In the genomic region with DNA sequence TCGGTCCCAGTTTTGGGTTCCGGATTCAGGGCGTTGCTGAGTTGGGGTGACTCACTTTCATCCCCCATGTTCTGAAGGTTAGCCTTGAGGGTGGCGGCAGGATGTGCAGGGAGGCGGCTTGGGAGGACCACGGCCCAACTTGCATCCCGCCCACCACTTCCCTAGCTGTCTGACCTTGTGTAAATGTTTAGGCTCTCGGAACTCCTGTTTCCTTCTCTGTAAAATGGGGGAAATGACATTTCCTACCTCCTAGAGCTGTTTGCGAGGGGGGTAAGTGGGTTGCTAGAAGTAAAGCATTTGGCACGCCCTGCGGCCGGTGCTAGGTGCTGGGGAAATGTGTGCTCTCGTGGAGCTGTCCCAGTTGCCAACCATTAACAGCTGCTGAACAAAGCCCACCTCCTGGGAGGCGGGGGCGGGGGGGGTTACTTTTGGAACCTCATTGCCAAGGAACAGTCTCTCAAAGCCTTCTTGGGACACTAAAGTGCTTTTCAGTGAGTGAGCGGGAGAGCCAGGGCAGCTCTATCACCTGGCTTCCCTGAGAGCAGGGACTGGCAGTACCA, we compare ENCODE assay signal across 9 cellular contexts. TPM values are rescaled to one million over a fixed set of nuclear protein-coding genes. Genes with fewer than 3 reads are reported as not detected.
A peak's percentile ranks its signal among the peaks of the same experiment; 100 is the strongest.
DNase-seq lines count a peak whose midpoint lies in the region; ATAC-seq and TF ChIP-seq lines count a peak whose summit lies in the region.
"Had no signal": no experiment of that assay in that cellular context is flagged by ENCODE, and none has a peak within 500 bp of the region (broad histone marks: within the 10 kb centered on the region; RNA-seq: fewer than 3 reads in every experiment).

No MANE protein-coding gene starts in this region.

- H3K9me3 ChIP-seq in ES-I3 (ENCODE audit: control insufficient read depth, insufficient read depth, low read length), result no peaks in the 10 kb centered on the region
- H3K9me3 ChIP-seq in adrenal gland (replicated peaks in 1 of 3), result no peaks in the 10 kb centered on the region
- H3K9me3 ChIP-seq in right atrium auricular region, result no peaks in the 10 kb centered on the region
- no peaks in the 10 kb centered on the region for H3K9me3 ChIP-seq in gastrocnemius medialis

- H3K27ac ChIP-seq in adrenal gland, result peak overlapping the region; percentile 65 to 98 (median 93)
- peak overlapping the region; percentile 86 to 89 for H3K27ac ChIP-seq in right atrium auricular region
- H3K27ac ChIP-seq in gastrocnemius medialis, result peak overlapping the region; percentile 91 to 99 (median 98)

- ATAC-seq in gastrocnemius medialis, result no peak
- ATAC-seq in HG03097 (IDR thresholded peaks at IDR 0.05; ENCODE audit: low FRiP score, unreplicated experiment), result no peak
- ATAC-seq in GM19351 (IDR thresholded peaks at IDR 0.05; ENCODE audit: unreplicated experiment), result no peak

- H3K9ac ChIP-seq in ES-I3 (ENCODE audit: low read depth, low read length), result peak overlapping the region; percentile 8; the same call in 1 of the 2 replicates

- intact Hi-C loops in adrenal gland (cut with DNase I) (no loop called here), gastrocnemius medialis (cut with DNase I; ENCODE audit: low total_unique reads) (loop anchor here (5.0 to 10.0 kb wide), 4 partner anchors 118 to 295 kb away; a partner anchor contains a TSS)

- TF ChIP-seq CTCF in adrenal gland (IDR thresholded peaks at IDR 0.05), result no peak
- TF ChIP-seq CTCF in right atrium auricular region (IDR thresholded peaks at IDR 0.05), result no peak
- TF ChIP-seq CTCF in gastrocnemius medialis (IDR thresholded peaks at IDR 0.05 in 4 of 5, conservative IDR thresholded peaks at IDR 0.05 in 1 of 5), result no peak

- TF ChIP-seq POLR2A in adrenal gland (IDR thresholded peaks at IDR 0.05) (no peak), gastrocnemius medialis (IDR thresholded peaks at IDR 0.05) (no peak)

- H3K4me1 ChIP-seq in ES-I3 (ENCODE audit: insufficient read depth, low read length), result peaks cover 42% of the 10 kb centered on the region
- H3K4me1 ChIP-seq in adrenal gland (replicated peaks in 1 of 2), result peaks cover 51 to 80% of the 10 kb centered on the region in 2 donors
- H3K4me1 ChIP-seq in right atrium auricular region, result peaks cover 0 to 91% of the 10 kb centered on the region in 2 donors
- H3K4me1 ChIP-seq in gastrocnemius medialis, result peaks cover 64 to 68% of the 10 kb centered on the region in 2 donors

- H3K36me3 ChIP-seq in ES-I3 (ENCODE audit: insufficient read depth, low read length) (peaks cover 13% of the 10 kb centered on the region), adrenal gland (replicated peaks in 1 of 2) (peaks cover 0 to 37% of the 10 kb centered on the region in 2 donors), right atrium auricular region (peaks cover 36% of the 10 kb centered on the region), gastrocnemius medialis (peaks cover 0 to 13% of the 10 kb centered on the region in 2 donors)

- in situ Hi-C loops in gastrocnemius medialis (cut with MboI; ENCODE audit: low sequenced_read_pairs in 4 of 4), result loop anchor here in 3 of 4 donors (10.0 to 25.0 kb wide), 2 partner anchors 138 to 145 kb away; no protein-coding TSS in a partner anchor

- DNase-seq in adrenal gland (peak in 3 of 7 donors; percentile 43 to 70 (median 45)), right atrium auricular region (ENCODE audit: low spot score) (no peak), gastrocnemius medialis (no peak), ecto neural progenitor cell (ENCODE audit: low spot score) (no peak)
- no peak for DNase-seq in stimulated activated CD4-positive, alpha-beta T cell treated with anti-CD3 and anti-CD28 coated beads, Interleukin-1b, Interleukin-23, amount 100 ng/mL, for 48 hours
- DNase-seq: stimulated activated naive CD4-positive, alpha-beta T cell had no signal

- 39 to 50% (median 45%) methylated on average over 4 to 16 of the region's 16 CpGs for WGBS in adrenal gland, 4 donors

- H3K4me3 ChIP-seq in adrenal gland (peak overlapping the region in 1 of 4 donors; percentile 56), right atrium auricular region (peak overlapping the region; percentile 41 to 46), gastrocnemius medialis (peak overlapping the region; percentile 70 to 86 (median 78))

- H3K27me3 ChIP-seq in adrenal gland (no peaks in the 10 kb centered on the region), right atrium auricular region (no peaks in the 10 kb centered on the region), gastrocnemius medialis (no peaks in the 10 kb centered on the region)

RNA-seq across cellular contexts. Expression of a gene that starts 27.5 kb away (rescaled TPM):
- 100 to 1,000 TPM in 4 of 8 donors, 10 to 100 TPM in 4; 82.5 to 147 (median 101) TPM for total RNA-seq in adrenal gland
- 100 to 1,000 TPM in 2 of 3 donors, 10 to 100 TPM in 1; 69.5 to 104 (median 101) TPM for polyA plus RNA-seq in adrenal gland
- total RNA-seq in right atrium auricular region, result 100 to 1,000 TPM; 114 to 118 TPM
- total RNA-seq in gastrocnemius medialis, result 100 to 1,000 TPM in 3 of 4 donors, 10 to 100 TPM in 1; 95.2 to 266 (median 155) TPM

RNA-seq across cellular contexts. Expression of a gene that starts 32.0 kb away (rescaled TPM):
- total RNA-seq in adrenal gland (10 to 100 TPM; 11.4 to 60.6 (median 25.5) TPM), right atrium auricular region (10 to 100 TPM in 1 of 2 donors, 1 to 10 TPM in 1; 8.2 to 11.8 TPM), gastrocnemius medialis (10 to 100 TPM; 26.9 to 98.7 (median 46.0) TPM)
- 10 to 100 TPM; 13.6 to 14.1 (median 13.9) TPM for polyA plus RNA-seq in adrenal gland

RNA-seq across cellular contexts. Expression of a gene that starts 32.9 kb away (rescaled TPM):
- total RNA-seq in adrenal gland (10 to 100 TPM in 6 of 8 donors, 1 to 10 TPM in 2; 8.0 to 20.7 (median 12.2) TPM), right atrium auricular region (1 to 10 TPM; 5.8 to 8.2 TPM), gastrocnemius medialis (1 to 10 TPM; 3.6 to 7.4 (median 6.9) TPM)
- 10 to 100 TPM in 2 of 3 donors, 1 to 10 TPM in 1; 6.6 to 12.8 (median 10.8) TPM for polyA plus RNA-seq in adrenal gland

RNA-seq across cellular contexts. Expression of a gene that starts 49.2 kb away (rescaled TPM):
- total RNA-seq in adrenal gland, result 10 to 100 TPM in 1 of 8 donors, 1 to 10 TPM in 4, not detected in 3; 1.0 to 48.2 (median 1.2) TPM
- 1 to 10 TPM in 2 of 3 donors, under 1 TPM in 1; 0.37 to 1.9 (median 1.7) TPM for polyA plus RNA-seq in adrenal gland
- total RNA-seq in right atrium auricular region, result not detected
- under 1 TPM in 1 of 4 donors, not detected in 3; 1.00 TPM for total RNA-seq in gastrocnemius medialis
